Comparison of ENCODE assay signal across 8 cellular contexts in the genomic region with DNA sequence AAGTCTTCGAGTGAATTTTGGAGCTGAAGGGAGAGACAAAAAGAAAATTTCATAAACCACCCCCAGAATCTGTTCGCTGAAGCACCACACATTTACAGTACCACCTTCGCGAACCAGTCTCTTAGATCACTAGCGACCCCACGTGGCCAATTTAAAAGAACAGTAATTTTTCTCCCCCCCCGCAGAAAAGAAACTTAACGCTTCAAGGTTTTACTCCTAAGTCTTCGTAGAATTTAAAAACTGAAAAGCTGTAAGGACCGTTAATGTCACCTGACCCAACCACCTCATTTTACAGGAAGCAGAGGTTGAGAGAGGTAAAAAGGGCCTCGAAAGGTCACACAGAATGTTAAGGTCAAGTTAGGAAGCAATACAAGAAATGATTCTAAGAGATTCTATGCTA.
DNase-seq lines count a peak whose midpoint lies in the region; ATAC-seq and TF ChIP-seq lines count a peak whose summit lies in the region.

No MANE protein-coding gene starts in this region.

- ATAC-seq in Right ventricle myocardium inferior (peak; percentile 50), HG02763 (IDR thresholded peaks at IDR 0.05; ENCODE audit: unreplicated experiment) (no peak)

- intact Hi-C loops in Right ventricle myocardium inferior (cut with DNase I): loop anchor here (2.0 to 5.0 kb wide), 3 partner anchors 152 to 1036 kb away; no protein-coding TSS in a partner anchor
- intact Hi-C loops in cardiac septum (cut with DNase I): loop anchor here (2.0 to 10.0 kb wide), 4 partner anchors 152 to 810 kb away; no protein-coding TSS in a partner anchor

- H3K4me3 ChIP-seq in fibroblast of pulmonary artery (replicated peaks; ENCODE audit: low read depth, low read length): no peak overlapping the region

- no peak for DNase-seq in Right ventricle myocardium inferior (ENCODE audit: missing footprints)
- no peak for DNase-seq in cardiac septum (ENCODE audit: low spot score)
- DNase-seq in NCI-H69 (lab: John Stamatoyannopoulos, UW): peak; percentile 2
- peak; percentile 30 for DNase-seq in activated T-cell treated with anti-CD3 and anti-CD28 coated beads, Interleukin-2, amount 50 U/mL, for 1 hour
- peak; percentile 76 for DNase-seq in fibroblast of pulmonary artery (ENCODE audit: low read depth)
- DNase-seq in pons (ENCODE audit: low spot score): peak; percentile 47
- DNase-seq in NCI-H1436 (lab: John Stamatoyannopoulos, UW): no peak

- TF ChIP-seq CTCF in fibroblast of pulmonary artery (IDR thresholded peaks at IDR 0.05; ENCODE audit: low read length, missing control alignments): peak; percentile 60

Comparison
In these comparisons a context has a peak if more than half of its experiments do, and no peak if none do; other contexts are left out.
1. DNase-seq: peak in NCI-H69 (single experiment), activated T-cell treated with anti-CD3 and anti-CD28 coated beads, Interleukin-2, amount 50 U/mL, for 1 hour (single experiment), fibroblast of pulmonary artery (single experiment) and pons (single experiment); none in Right ventricle myocardium inferior (single experiment), cardiac septum (single experiment) and NCI-H1436 (single experiment).